10 cellular contexts compared by ENCODE assay signal in the genomic region with DNA sequence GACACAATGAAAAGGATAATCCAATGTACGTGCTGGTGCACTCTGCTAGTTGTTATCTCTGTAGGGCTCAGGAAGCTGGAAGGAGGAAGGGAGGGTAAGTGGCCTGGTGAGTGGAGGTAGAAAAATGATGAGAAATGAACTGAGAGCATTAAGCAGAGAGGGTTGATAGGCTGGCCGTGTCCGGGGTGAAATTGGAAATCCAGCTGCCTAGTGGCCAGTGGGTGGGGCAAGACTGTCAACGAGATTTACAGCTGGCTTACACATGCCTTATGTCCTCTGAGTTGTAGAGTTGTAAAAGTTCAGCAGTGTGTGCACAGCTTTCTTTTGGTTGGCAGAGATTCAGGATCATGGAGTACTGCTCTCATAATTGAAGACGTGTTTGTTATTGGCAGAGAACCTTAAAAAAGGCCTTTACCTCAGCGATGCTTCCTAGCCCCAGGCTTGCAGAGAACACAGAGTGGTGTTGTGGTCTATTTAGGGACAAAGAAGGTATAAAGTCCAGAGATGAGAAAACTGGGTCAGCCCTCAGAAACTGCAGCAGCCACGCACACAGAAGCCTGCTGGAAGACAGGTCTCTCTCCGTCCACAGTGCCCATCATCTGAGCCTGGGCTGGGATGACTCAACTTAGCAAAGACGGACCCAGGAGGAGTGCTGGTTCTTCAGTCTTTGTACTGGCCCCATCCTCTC.
DNase-seq lines count a peak whose midpoint lies in the region; ATAC-seq lines count a peak whose summit lies in the region.
"Had no signal": no experiment of that assay in that cellular context is flagged by ENCODE, and none has a peak within 500 bp of the region (broad histone marks: within the 10 kb centered on the region; RNA-seq: fewer than 3 reads in every experiment).

No MANE protein-coding gene starts in this region.

- H3K4me3 Mint-ChIP-seq in activated naive CD8-positive, alpha-beta T cell treated with anti-CD3 and anti-CD28 coated beads, Interleukin-2, amount 50 U/mL, for 24 hours: no peak overlapping the region
- H3K4me3 Mint-ChIP-seq: activated naive CD8-positive, alpha-beta T cell treated with anti-CD3 and anti-CD28 coated beads, Interleukin-2, amount 10 ng/mL, durations not matched to agents 7 days and 5 days had no signal

- no peaks in the 10 kb centered on the region for H3K79me1 ChIP-seq in trophoblast cell (ENCODE audit: low read length)

- H2AFZ ChIP-seq in trophoblast cell (ENCODE audit: insufficient read depth, low read length, poor library complexity): no peak overlapping the region

- H2AK5ac ChIP-seq in trophoblast cell (ENCODE audit: low read length): no peak overlapping the region

- H3K18ac ChIP-seq in trophoblast cell (ENCODE audit: low read length): no peak overlapping the region

- H4K12ac ChIP-seq in trophoblast cell (ENCODE audit: low read depth, low read length): no peak overlapping the region

- H3K9me3 Mint-ChIP-seq in activated naive CD8-positive, alpha-beta T cell treated with anti-CD3 and anti-CD28 coated beads, Interleukin-2, amount 50 U/mL, for 24 hours: no peaks in the 10 kb centered on the region
- H3K9me3 Mint-ChIP-seq: activated naive CD8-positive, alpha-beta T cell treated with anti-CD3 and anti-CD28 coated beads, Interleukin-2, amount 10 ng/mL, durations not matched to agents 7 days and 5 days had no signal

- H3K4ac ChIP-seq in trophoblast cell (ENCODE audit: low read depth, low read length): no peak overlapping the region

- no peaks in the 10 kb centered on the region for H3K27me3 ChIP-seq in trophoblast cell (ENCODE audit: insufficient read depth, low read length)

- no peaks in the 10 kb centered on the region for H3K79me2 ChIP-seq in trophoblast cell (ENCODE audit: control insufficient read depth, insufficient read depth, low read length, poor library complexity)

- peaks cover 2% of the 10 kb centered on the region for H3K9me3 ChIP-seq in trophoblast cell (ENCODE audit: insufficient read depth, low read depth, low read length)

- H3K27ac Mint-ChIP-seq in activated naive CD8-positive, alpha-beta T cell treated with anti-CD3 and anti-CD28 coated beads, Interleukin-2, amount 50 U/mL, for 24 hours: no peak overlapping the region
- H3K27ac Mint-ChIP-seq: activated naive CD8-positive, alpha-beta T cell treated with anti-CD3 and anti-CD28 coated beads, Interleukin-2, amount 10 ng/mL, durations not matched to agents 7 days and 5 days had no signal

- no peak for ATAC-seq in GM19467 (IDR thresholded peaks at IDR 0.05; ENCODE audit: unreplicated experiment)
- ATAC-seq in activated naive CD8-positive, alpha-beta T cell treated with anti-CD3 and anti-CD28 coated beads, Interleukin-2, amount 50 U/mL, for 24 hours: no peak

- H3K14ac ChIP-seq in trophoblast cell (ENCODE audit: low read length): no peak overlapping the region

- H3K4me2 ChIP-seq in trophoblast cell (ENCODE audit: low read length): no peak overlapping the region

- H3K4me1 Mint-ChIP-seq in activated naive CD8-positive, alpha-beta T cell treated with anti-CD3 and anti-CD28 coated beads, Interleukin-2, amount 50 U/mL, for 24 hours: no peaks in the 10 kb centered on the region
- H3K4me1 Mint-ChIP-seq: activated naive CD8-positive, alpha-beta T cell treated with anti-CD3 and anti-CD28 coated beads, Interleukin-2, amount 10 ng/mL, durations not matched to agents 7 days and 5 days had no signal

- H3K23ac ChIP-seq in trophoblast cell (ENCODE audit: low read length): no peak overlapping the region

- H2BK5ac ChIP-seq in trophoblast cell (ENCODE audit: low read depth, low read length, poor library complexity): no peak overlapping the region

- H3K27ac ChIP-seq in cingulate gyrus (ENCODE audit: low read depth, low read length) (peak overlapping the region; percentile 43), trophoblast cell (ENCODE audit: low read depth, low read length) (no peak overlapping the region)

- H2BK120ac ChIP-seq in trophoblast cell (ENCODE audit: insufficient read depth, low read length, poor library complexity): no peak overlapping the region

- H2BK12ac ChIP-seq in trophoblast cell (ENCODE audit: low read length): no peak overlapping the region

- no peak overlapping the region for H3K4me3 ChIP-seq in trophoblast cell (ENCODE audit: low read depth, low read length)

- no peaks in the 10 kb centered on the region for H3K36me3 Mint-ChIP-seq in activated naive CD8-positive, alpha-beta T cell treated with anti-CD3 and anti-CD28 coated beads, Interleukin-2, amount 50 U/mL, for 24 hours (ENCODE audit: low read depth)
- H3K36me3 Mint-ChIP-seq: activated naive CD8-positive, alpha-beta T cell treated with anti-CD3 and anti-CD28 coated beads, Interleukin-2, amount 10 ng/mL, durations not matched to agents 7 days and 5 days had no signal

- no peak overlapping the region for H4K91ac ChIP-seq in trophoblast cell (ENCODE audit: low read depth, low read length)

- WGBS in trophoblast cell (ENCODE audit: extremely low coverage, insufficient coverage, insufficient read length): no CpG with 5 or more reads among the region's 9 CpGs

- H3K9ac ChIP-seq in trophoblast cell (ENCODE audit: low read length): no peak overlapping the region

- H3K36me3 ChIP-seq in trophoblast cell (ENCODE audit: control insufficient read depth in 1 of 2, insufficient read depth in 2 of 2, low read length in 2 of 2): peaks cover 3 to 9% of the 10 kb centered on the region in 2 experiments

- no peak overlapping the region for H4K8ac ChIP-seq in trophoblast cell (ENCODE audit: low read depth, low read length)

- peak; percentile 92 for DNase-seq in A172 (ENCODE audit: low spot score)
- peak; percentile 55 for DNase-seq in NCI-H1092 treated with DMSO at 0.1 percent for 48 hours (lab: John Stamatoyannopoulos, UW)
- peak; percentile 35 for DNase-seq in mucosa of gallbladder (ENCODE audit: low spot score)
- DNase-seq in trophoblast cell: no peak
- DNase-seq in activated naive CD8-positive, alpha-beta T cell treated with anti-CD3 and anti-CD28 coated beads, Interleukin-2, amount 50 U/mL, for 24 hours: no peak
- DNase-seq in stimulated activated CD4-positive, alpha-beta T cell treated with anti-CD3 and anti-CD28 coated beads, Interleukin-2, amount 100 ng/mL, for 24 hours: no peak
- DNase-seq: activated naive CD8-positive, alpha-beta T cell treated with anti-CD3 and anti-CD28 coated beads, Interleukin-2, amount 10 ng/mL, durations not matched to agents 7 days and 5 days; stimulated activated CD4-positive, alpha-beta T cell treated with anti-CD3 and anti-CD28 coated beads, Interleukin-15, amount 100 ng/mL, for 24 hours had no signal

- H3K27me3 Mint-ChIP-seq in activated naive CD8-positive, alpha-beta T cell treated with anti-CD3 and anti-CD28 coated beads, Interleukin-2, amount 50 U/mL, for 24 hours: no peaks in the 10 kb centered on the region

- H3K4me1 ChIP-seq in trophoblast cell (ENCODE audit: control insufficient read depth in 1 of 2, insufficient read depth in 2 of 2, low read length in 2 of 2): peaks cover 5 to 11% of the 10 kb centered on the region in 2 experiments

Comparison
In these comparisons a context has a peak if more than half of its experiments do, and no peak if none do; other contexts are left out.
1. DNase-seq: peak in A172 (single experiment), NCI-H1092 treated with DMSO at 0.1 percent for 48 hours (single experiment) and mucosa of gallbladder (single experiment); none in trophoblast cell (0 of 2), activated naive CD8-positive, alpha-beta T cell treated with anti-CD3 and anti-CD28 coated beads, Interleukin-2, amount 50 U/mL, for 24 hours (single experiment) and stimulated activated CD4-positive, alpha-beta T cell treated with anti-CD3 and anti-CD28 coated beads, Interleukin-2, amount 100 ng/mL, for 24 hours (0 of 2).